ENCODE assay signal across 1 cellular context in the genomic region with DNA sequence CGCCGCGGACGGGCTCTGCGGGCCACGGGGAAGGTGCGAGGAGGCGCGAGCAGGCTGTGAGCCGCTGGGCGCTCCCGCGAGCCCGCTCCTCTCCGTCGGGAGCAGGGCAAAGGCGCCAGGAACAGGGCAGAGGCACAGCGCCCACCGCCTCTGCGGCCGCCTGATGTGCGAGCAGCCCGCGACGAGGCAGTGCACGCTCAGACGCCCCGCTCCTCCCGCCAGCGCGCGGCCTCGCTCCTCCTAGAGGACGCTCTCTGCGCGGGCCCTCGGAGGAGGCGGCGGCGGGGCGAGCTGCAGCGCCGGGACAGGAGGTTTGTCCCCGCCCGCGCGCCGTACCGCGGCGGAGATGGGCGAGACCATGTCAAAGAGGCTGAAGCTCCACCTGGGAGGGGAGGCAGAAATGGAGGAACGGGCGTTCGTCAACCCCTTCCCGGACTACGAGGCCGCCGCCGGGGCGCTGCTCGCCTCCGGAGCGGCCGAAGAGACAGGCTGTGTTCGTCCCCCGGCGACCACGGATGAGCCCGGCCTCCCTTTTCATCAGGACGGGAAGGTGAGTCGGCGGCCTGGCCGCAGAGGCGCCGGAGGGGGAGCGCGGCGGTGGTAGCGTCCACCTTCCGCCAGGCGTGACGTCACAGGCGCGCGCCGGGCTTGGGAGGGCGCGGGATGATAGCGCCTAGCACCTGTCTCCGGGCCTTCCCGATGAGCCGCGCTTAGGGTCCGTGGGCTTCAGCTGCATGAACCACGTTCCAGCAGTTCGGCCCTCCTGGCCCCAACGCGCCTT.
TF ChIP-seq lines count a peak whose summit lies in the region.

No MANE protein-coding gene starts in this region.

TF ChIP-seq in GM12878, 131 proteins besides CTCF, POLR2A, EP300 and RAD21 (continued from another document and continues in another):
- TF ChIP-seq SRF (IDR thresholded peaks at IDR 0.05; ENCODE audit: low read depth in 2 of 2, low read length in 2 of 2) (peak; percentile 70 to 94), NFIC (IDR thresholded peaks at IDR 0.05; ENCODE audit: low read depth, low read length) (peak; percentile 35; the same call in 1 of the 2 replicates), SREBF2 (IDR thresholded peaks at IDR 0.05; ENCODE audit: low read length) (no peak), POLR2AphosphoS2 (IDR thresholded peaks at IDR 0.05; ENCODE audit: low read depth, low read length) (no peak), SMARCA5 (IDR thresholded peaks at IDR 0.05) (peak; percentile 92), ZNF384 (IDR thresholded peaks at IDR 0.05; ENCODE audit: borderline replicate concordance, low read depth, low read length) (no peak), JUNB (IDR thresholded peaks at IDR 0.05) (no peak), ZNF622 (IDR thresholded peaks at IDR 0.05) (no peak), RFX5 (IDR thresholded peaks at IDR 0.05; ENCODE audit: low read depth, low read length) (no peak; the same call in 1 of the 2 replicates), CREM (IDR thresholded peaks at IDR 0.05; ENCODE audit: low read depth) (peak; percentile 100), IKZF2 (IDR thresholded peaks at IDR 0.05) (0 out of 4 replicates have a peak, but pooled peaks have one; percentile 12 to 13), SPI1 (IDR thresholded peaks at IDR 0.05; ENCODE audit: borderline replicate concordance, insufficient read depth, low read depth, low read length) (no peak), BMI1 (IDR thresholded peaks at IDR 0.05; ENCODE audit: borderline replicate concordance) (no peak), ZBED1 (IDR thresholded peaks at IDR 0.05; ENCODE audit: borderline replicate concordance) (no peak), STAT3 (IDR thresholded peaks at IDR 0.05; ENCODE audit: low read depth, low read length) (no peak), RCOR1 (conservative IDR thresholded peaks at IDR 0.05; ENCODE audit: low read depth, low read length) (no peak), BRCA1 (IDR thresholded peaks at IDR 0.05; ENCODE audit: low read depth, low read length) (peak; percentile 60; the same call in 1 of the 2 replicates), SUPT20H (IDR thresholded peaks at IDR 0.05; ENCODE audit: borderline replicate concordance, control insufficient read depth, low read depth, low read length) (no peak), CBX3 (IDR thresholded peaks at IDR 0.05; ENCODE audit: borderline replicate concordance, low read depth) (no peak), SMAD1 (IDR thresholded peaks at IDR 0.05; ENCODE audit: low read depth, partially characterized antibody) (no peak), ETV6 (conservative IDR thresholded peaks at IDR 0.05 in 1 of 2, IDR thresholded peaks at IDR 0.05 in 1 of 2; ENCODE audit: borderline replicate concordance in 1 of 2, low read depth in 1 of 2) (no peak), HCFC1 (IDR thresholded peaks at IDR 0.05; ENCODE audit: low read length) (peak; percentile 82), TCF12 (IDR thresholded peaks at IDR 0.05; ENCODE audit: low read depth, low read length) (peak; percentile 64; the same call in 1 of the 2 replicates), MEF2A (IDR thresholded peaks at IDR 0.05; ENCODE audit: insufficient read depth, low read depth, low read length) (0 out of 2 replicates have a peak, but pooled peaks have one; percentile 16), GABPA (IDR thresholded peaks at IDR 0.05; ENCODE audit: low read depth) (peak; percentile 77), CHD4 (IDR thresholded peaks at IDR 0.05) (no peak), KAT2A (conservative IDR thresholded peaks at IDR 0.05; ENCODE audit: control insufficient read depth, low read depth, low read length) (no peak), KLF5 (IDR thresholded peaks at IDR 0.05; ENCODE audit: partially characterized antibody) (peak; percentile 99)
- TF ChIP-seq, protein P1, sequence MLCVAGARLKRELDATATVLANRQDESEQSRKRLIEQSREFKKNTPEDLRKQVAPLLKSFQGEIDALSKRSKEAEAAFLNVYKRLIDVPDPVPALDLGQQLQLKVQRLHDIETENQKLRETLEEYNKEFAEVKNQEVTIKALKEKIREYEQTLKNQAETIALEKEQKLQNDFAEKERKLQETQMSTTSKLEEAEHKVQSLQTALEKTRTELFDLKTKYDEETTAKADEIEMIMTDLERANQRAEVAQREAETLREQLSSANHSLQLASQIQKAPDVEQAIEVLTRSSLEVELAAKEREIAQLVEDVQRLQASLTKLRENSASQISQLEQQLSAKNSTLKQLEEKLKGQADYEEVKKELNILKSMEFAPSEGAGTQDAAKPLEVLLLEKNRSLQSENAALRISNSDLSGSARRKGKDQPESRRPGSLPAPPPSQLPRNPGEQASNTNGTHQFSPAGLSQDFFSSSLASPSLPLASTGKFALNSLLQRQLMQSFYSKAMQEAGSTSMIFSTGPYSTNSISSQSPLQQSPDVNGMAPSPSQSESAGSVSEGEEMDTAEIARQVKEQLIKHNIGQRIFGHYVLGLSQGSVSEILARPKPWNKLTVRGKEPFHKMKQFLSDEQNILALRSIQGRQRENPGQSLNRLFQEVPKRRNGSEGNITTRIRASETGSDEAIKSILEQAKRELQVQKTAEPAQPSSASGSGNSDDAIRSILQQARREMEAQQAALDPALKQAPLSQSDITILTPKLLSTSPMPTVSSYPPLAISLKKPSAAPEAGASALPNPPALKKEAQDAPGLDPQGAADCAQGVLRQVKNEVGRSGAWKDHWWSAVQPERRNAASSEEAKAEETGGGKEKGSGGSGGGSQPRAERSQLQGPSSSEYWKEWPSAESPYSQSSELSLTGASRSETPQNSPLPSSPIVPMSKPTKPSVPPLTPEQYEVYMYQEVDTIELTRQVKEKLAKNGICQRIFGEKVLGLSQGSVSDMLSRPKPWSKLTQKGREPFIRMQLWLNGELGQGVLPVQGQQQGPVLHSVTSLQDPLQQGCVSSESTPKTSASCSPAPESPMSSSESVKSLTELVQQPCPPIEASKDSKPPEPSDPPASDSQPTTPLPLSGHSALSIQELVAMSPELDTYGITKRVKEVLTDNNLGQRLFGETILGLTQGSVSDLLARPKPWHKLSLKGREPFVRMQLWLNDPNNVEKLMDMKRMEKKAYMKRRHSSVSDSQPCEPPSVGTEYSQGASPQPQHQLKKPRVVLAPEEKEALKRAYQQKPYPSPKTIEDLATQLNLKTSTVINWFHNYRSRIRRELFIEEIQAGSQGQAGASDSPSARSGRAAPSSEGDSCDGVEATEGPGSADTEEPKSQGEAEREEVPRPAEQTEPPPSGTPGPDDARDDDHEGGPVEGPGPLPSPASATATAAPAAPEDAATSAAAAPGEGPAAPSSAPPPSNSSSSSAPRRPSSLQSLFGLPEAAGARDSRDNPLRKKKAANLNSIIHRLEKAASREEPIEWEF (IDR thresholded peaks at IDR 0.05; ENCODE audit: insufficient replicate concordance, low read depth, low read length) = no peak
- TF ChIP-seq, protein P2, sequence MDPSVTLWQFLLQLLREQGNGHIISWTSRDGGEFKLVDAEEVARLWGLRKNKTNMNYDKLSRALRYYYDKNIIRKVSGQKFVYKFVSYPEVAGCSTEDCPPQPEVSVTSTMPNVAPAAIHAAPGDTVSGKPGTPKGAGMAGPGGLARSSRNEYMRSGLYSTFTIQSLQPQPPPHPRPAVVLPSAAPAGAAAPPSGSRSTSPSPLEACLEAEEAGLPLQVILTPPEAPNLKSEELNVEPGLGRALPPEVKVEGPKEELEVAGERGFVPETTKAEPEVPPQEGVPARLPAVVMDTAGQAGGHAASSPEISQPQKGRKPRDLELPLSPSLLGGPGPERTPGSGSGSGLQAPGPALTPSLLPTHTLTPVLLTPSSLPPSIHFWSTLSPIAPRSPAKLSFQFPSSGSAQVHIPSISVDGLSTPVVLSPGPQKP (IDR thresholded peaks at IDR 0.05; ENCODE audit: low read depth, low read length) = no peak; the same call in 1 of the 2 replicates
- TF ChIP-seq, protein P3, sequence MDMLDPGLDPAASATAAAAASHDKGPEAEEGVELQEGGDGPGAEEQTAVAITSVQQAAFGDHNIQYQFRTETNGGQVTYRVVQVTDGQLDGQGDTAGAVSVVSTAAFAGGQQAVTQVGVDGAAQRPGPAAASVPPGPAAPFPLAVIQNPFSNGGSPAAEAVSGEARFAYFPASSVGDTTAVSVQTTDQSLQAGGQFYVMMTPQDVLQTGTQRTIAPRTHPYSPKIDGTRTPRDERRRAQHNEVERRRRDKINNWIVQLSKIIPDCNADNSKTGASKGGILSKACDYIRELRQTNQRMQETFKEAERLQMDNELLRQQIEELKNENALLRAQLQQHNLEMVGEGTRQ (IDR thresholded peaks at IDR 0.05; ENCODE audit: borderline replicate concordance, low read depth, low read length) = no peak
- TF ChIP-seq, protein P4, sequence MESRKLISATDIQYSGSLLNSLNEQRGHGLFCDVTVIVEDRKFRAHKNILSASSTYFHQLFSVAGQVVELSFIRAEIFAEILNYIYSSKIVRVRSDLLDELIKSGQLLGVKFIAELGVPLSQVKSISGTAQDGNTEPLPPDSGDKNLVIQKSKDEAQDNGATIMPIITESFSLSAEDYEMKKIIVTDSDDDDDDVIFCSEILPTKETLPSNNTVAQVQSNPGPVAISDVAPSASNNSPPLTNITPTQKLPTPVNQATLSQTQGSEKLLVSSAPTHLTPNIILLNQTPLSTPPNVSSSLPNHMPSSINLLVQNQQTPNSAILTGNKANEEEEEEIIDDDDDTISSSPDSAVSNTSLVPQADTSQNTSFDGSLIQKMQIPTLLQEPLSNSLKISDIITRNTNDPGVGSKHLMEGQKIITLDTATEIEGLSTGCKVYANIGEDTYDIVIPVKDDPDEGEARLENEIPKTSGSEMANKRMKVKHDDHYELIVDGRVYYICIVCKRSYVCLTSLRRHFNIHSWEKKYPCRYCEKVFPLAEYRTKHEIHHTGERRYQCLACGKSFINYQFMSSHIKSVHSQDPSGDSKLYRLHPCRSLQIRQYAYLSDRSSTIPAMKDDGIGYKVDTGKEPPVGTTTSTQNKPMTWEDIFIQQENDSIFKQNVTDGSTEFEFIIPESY (IDR thresholded peaks at IDR 0.05) = no peak
- TF ChIP-seq, protein P5, sequence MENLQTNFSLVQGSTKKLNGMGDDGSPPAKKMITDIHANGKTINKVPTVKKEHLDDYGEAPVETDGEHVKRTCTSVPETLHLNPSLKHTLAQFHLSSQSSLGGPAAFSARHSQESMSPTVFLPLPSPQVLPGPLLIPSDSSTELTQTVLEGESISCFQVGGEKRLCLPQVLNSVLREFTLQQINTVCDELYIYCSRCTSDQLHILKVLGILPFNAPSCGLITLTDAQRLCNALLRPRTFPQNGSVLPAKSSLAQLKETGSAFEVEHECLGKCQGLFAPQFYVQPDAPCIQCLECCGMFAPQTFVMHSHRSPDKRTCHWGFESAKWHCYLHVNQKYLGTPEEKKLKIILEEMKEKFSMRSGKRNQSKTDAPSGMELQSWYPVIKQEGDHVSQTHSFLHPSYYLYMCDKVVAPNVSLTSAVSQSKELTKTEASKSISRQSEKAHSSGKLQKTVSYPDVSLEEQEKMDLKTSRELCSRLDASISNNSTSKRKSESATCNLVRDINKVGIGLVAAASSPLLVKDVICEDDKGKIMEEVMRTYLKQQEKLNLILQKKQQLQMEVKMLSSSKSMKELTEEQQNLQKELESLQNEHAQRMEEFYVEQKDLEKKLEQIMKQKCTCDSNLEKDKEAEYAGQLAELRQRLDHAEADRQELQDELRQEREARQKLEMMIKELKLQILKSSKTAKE (IDR thresholded peaks at IDR 0.05; ENCODE audit: low read depth, poor library complexity, severe bottlenecking) = no peak
- TF ChIP-seq, protein P6, sequence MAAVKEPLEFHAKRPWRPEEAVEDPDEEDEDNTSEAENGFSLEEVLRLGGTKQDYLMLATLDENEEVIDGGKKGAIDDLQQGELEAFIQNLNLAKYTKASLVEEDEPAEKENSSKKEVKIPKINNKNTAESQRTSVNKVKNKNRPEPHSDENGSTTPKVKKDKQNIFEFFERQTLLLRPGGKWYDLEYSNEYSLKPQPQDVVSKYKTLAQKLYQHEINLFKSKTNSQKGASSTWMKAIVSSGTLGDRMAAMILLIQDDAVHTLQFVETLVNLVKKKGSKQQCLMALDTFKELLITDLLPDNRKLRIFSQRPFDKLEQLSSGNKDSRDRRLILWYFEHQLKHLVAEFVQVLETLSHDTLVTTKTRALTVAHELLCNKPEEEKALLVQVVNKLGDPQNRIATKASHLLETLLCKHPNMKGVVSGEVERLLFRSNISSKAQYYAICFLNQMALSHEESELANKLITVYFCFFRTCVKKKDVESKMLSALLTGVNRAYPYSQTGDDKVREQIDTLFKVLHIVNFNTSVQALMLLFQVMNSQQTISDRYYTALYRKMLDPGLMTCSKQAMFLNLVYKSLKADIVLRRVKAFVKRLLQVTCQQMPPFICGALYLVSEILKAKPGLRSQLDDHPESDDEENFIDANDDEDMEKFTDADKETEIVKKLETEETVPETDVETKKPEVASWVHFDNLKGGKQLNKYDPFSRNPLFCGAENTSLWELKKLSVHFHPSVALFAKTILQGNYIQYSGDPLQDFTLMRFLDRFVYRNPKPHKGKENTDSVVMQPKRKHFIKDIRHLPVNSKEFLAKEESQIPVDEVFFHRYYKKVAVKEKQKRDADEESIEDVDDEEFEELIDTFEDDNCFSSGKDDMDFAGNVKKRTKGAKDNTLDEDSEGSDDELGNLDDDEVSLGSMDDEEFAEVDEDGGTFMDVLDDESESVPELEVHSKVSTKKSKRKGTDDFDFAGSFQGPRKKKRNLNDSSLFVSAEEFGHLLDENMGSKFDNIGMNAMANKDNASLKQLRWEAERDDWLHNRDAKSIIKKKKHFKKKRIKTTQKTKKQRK (IDR thresholded peaks at IDR 0.05; ENCODE audit: low read depth, low read length) = no peak
- TF ChIP-seq, protein P7, sequence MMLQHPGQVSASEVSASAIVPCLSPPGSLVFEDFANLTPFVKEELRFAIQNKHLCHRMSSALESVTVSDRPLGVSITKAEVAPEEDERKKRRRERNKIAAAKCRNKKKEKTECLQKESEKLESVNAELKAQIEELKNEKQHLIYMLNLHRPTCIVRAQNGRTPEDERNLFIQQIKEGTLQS (IDR thresholded peaks at IDR 0.05; ENCODE audit: borderline replicate concordance, extremely low read depth, low read depth, low read length) = peak; percentile 80; the same call in 1 of the 2 replicates
- TF ChIP-seq, protein P8, sequence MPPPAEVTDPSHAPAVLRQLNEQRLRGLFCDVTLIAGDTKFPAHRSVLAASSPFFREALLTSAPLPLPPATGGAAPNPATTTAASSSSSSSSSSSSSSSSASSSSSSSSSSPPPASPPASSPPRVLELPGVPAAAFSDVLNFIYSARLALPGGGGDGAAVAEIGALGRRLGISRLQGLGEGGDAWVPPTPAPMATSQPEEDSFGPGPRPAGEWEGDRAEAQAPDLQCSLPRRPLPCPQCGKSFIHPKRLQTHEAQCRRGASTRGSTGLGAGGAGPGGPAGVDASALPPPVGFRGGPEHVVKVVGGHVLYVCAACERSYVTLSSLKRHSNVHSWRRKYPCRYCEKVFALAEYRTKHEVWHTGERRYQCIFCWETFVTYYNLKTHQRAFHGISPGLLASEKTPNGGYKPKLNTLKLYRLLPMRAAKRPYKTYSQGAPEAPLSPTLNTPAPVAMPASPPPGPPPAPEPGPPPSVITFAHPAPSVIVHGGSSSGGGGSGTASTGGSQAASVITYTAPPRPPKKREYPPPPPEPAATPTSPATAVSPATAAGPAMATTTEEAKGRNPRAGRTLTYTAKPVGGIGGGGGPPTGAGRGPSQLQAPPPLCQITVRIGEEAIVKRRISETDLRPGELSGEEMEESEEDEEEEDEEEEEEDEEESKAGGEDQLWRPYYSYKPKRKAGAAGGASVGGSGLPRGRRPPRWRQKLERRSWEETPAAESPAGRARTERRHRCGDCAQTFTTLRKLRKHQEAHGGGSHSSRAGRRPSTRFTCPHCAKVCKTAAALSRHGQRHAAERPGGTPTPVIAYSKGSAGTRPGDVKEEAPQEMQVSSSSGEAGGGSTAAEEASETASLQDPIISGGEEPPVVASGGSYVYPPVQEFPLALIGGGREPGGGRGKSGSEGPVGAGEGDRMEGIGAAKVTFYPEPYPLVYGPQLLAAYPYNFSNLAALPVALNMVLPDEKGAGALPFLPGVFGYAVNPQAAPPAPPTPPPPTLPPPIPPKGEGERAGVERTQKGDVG (CRISPR knock-in tag; IDR thresholded peaks at IDR 0.05) = no peak
